8 cellular contexts compared by ENCODE assay signal in genomic region chr15:74901612-74902063, GRCh38. TPM values are rescaled to one million over a fixed set of nuclear protein-coding genes. Genes with fewer than 3 reads are reported as not detected.
DNase-seq lines count a peak whose midpoint lies in the region; ATAC-seq lines count a peak whose summit lies in the region.

No MANE protein-coding gene starts in this region.

- in situ Hi-C loops in G401 (cut with HindIII; ENCODE audit: low sequenced_read_pairs) = no loop called here

- DNase-seq in G401 (ENCODE audit: low spot score) (peak; percentile 61), Kasumi-1 (lab: John Stamatoyannopoulos, UW) (peak; percentile 67 to 83), T-helper 9 cell (peak; percentile 45), astrocyte of the hippocampus (ENCODE audit: low read depth, low spot score) (peak; percentile 74), inferior parietal cortex (ENCODE audit: extremely low spot score) (peak; percentile 79), NCI-H2081 treated with DMSO at 0.1 percent for 48 hours (lab: John Stamatoyannopoulos, UW) (no peak)
- DNase-seq in stimulated activated CD4-positive, alpha-beta T cell treated with anti-CD3 and anti-CD28 coated beads, Interleukin-1b, Interleukin-23, amount 100 ng/mL, for 48 hours = peak; percentile 54

- ATAC-seq in HG02763 (IDR thresholded peaks at IDR 0.05; ENCODE audit: unreplicated experiment) = no peak

RNA-seq across cellular contexts. Expression of gene FAM219B, which starts 5.0 kb away (rescaled TPM):
- 53.5 and 58.8 TPM in 2 replicates for total RNA-seq in G401 (2014; rRNA removed; shearing (Covaris generic))

RNA-seq across cellular contexts. Expression of gene MPI, which starts 11.8 kb away (rescaled TPM):
- total RNA-seq in G401 (2014; rRNA removed; shearing (Covaris generic)) = 81.8 and 85.8 TPM in 2 replicates

RNA-seq across cellular contexts. Expression of gene SCAMP2, which starts 28.5 kb away (rescaled TPM):
- total RNA-seq in G401 (2014; rRNA removed; shearing (Covaris generic)) = 7.6 and 13.2 TPM in 2 replicates

RNA-seq across cellular contexts. Expression of gene COX5A, which starts 36.2 kb away (rescaled TPM):
- total RNA-seq in G401 (2014; rRNA removed; shearing (Covaris generic)) = 290 and 313 TPM in 2 replicates

RNA-seq across cellular contexts. Expression of gene RPP25, which starts 54.9 kb away (rescaled TPM):
- total RNA-seq in G401 (2014; rRNA removed; shearing (Covaris generic)) = 28.8 and 31.8 TPM in 2 replicates
